ENCODE assay signal across 9 cellular contexts in the genomic region with DNA sequence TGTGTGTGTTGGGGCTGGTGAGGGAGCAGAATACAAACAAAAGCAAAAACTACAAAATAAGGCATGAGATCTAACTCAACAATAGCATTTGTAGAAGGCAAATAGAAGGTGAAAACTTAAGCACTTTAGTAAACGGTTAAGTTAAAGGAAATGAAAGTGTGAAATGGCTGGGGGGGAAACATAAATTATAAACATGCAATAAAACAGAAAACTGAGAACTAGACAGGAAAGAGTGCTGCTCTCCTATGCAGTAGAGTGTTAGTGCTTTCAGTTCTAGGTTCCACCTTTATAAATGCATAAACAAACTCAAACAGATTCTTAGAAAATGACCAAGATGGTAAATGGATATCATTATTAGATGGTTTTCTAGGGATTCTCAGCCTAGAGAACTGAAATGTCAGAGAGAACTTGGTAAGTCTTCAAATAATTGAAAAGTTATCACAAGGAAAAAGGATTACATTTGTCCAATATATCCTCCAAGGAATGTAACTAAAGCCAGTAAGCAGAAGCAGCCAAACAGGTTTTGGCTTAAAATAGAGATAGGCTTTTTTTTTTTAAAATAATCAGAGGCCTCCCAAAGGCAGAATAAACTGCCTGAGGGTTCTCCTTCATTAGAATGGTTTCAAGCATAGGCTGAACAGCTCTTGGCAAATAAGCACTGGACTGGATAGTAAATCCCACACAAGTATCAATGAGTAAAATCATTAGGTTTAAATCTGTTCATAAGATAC. TPM values are rescaled to one million over a fixed set of nuclear protein-coding genes. Genes with fewer than 3 reads are reported as not detected.
DNase-seq lines count a peak whose midpoint lies in the region; ATAC-seq lines count a peak whose summit lies in the region.
"Had no signal": no experiment of that assay in that cellular context is flagged by ENCODE, and none has a peak within 500 bp of the region (broad histone marks: within the 10 kb centered on the region; RNA-seq: fewer than 3 reads in every experiment).

No MANE protein-coding gene starts in this region.

- H3K9me3 Mint-ChIP-seq in memory B cell = no peaks in the 10 kb centered on the region

- H3K4me1 Mint-ChIP-seq in memory B cell = peaks cover 26% of the 10 kb centered on the region

- peak; percentile 2 for DNase-seq in NCI-H345 (lab: John Stamatoyannopoulos, UW)
- DNase-seq in memory B cell (ENCODE audit: low spot score in 2 of 2) = no peak
- no peak for DNase-seq in OCI-M2 (lab: John Stamatoyannopoulos, UW; ENCODE audit: unreplicated experiment)
- DNase-seq in SKM-1 treated with dmso at 0.1 percent for 144 hours (lab: John Stamatoyannopoulos, UW; ENCODE audit: unreplicated experiment) = no peak
- DNase-seq in cardiac septum (ENCODE audit: low spot score) = no peak
- DNase-seq in activated CD4-positive, alpha-beta T cell treated with anti-CD3 and anti-CD28 coated beads, Interleukin-2, amount 50 U/mL, for 48 hours = no peak

- peak overlapping the region; percentile 64 for H3K4me3 Mint-ChIP-seq in memory B cell
- H3K4me3 Mint-ChIP-seq: brain had no signal

- H3K27me3 Mint-ChIP-seq in memory B cell = no peaks in the 10 kb centered on the region
- H3K27me3 Mint-ChIP-seq: brain had no signal

- H3K36me3 Mint-ChIP-seq in memory B cell = peaks cover 11% of the 10 kb centered on the region

- ATAC-seq in GM19025 (IDR thresholded peaks at IDR 0.05; ENCODE audit: low read depth, unreplicated experiment) (peak; percentile 35), HG02642 (IDR thresholded peaks at IDR 0.05; ENCODE audit: poor library complexity, unreplicated experiment) (peak; percentile 45), memory B cell (ENCODE audit: low read depth) (peak; percentile 87)

- H3K27ac Mint-ChIP-seq in memory B cell = peak overlapping the region; percentile 76

- intact Hi-C loops in cardiac septum (cut with DNase I) = no loop called here

RNA-seq across cellular contexts. Expression of a gene that starts 23.3 kb away (rescaled TPM):
- total RNA-seq in cardiac septum = 28.8 TPM

Comparison
In these comparisons a context has a peak if more than half of its experiments do, and no peak if none do; other contexts are left out.
1. ATAC-seq: peak in every context shown above with its lines; median percentile 87 in memory B cell; 45 in HG02642; 35 in GM19025.